ENCODE assay signal across 20 cellular contexts in the genomic region with DNA sequence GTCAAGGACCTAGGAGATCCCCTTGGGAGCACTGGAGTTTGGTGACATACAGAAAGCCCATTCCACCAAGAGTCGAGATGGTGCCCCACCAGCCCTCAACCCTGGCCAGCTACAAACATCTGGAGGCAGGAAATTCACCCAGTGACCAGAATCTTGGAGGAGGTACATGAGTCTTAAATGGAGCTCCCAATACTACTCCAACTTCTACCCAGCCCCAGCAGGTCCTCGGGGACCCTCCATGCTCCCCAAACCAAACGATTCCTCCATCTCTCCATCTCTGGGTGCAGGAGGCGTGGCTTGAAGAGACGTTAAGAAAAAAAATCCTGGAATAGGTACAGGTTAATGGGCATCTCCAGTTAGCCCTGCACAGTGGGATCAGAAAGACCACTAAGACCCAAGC. TPM values are rescaled to one million over a fixed set of nuclear protein-coding genes. Genes with fewer than 3 reads are reported as not detected.
DNase-seq lines count a peak whose midpoint lies in the region; ATAC-seq and TF ChIP-seq lines count a peak whose summit lies in the region.
"Had no signal": no experiment of that assay in that cellular context is flagged by ENCODE, and none has a peak within 500 bp of the region (broad histone marks: within the 10 kb centered on the region; RNA-seq: fewer than 3 reads in every experiment).

No MANE protein-coding gene starts in this region.

- intact Hi-C loops in CD8-positive, alpha-beta T cell (cut with DNase I, micrococcal nuclease), result no loop called here
- intact Hi-C loops in lower lobe of right lung (cut with DNase I), result no loop called here
- intact Hi-C loops in left lung (cut with DNase I), result no loop called here

- H3K27me3 ChIP-seq in CD8-positive, alpha-beta T cell (ENCODE audit: insufficient read depth, low read length), result no peaks in the 10 kb centered on the region
- H3K27me3 ChIP-seq in adipocyte (replicated peaks; ENCODE audit: control insufficient read depth, insufficient read depth, low read length) (no peaks in the 10 kb centered on the region), lower lobe of right lung (ENCODE audit: low read depth) (no peaks in the 10 kb centered on the region), subcutaneous abdominal adipose tissue (ENCODE audit: control insufficient read depth in 5 of 5, insufficient read depth in 4 of 5, low read length in 5 of 5) (peaks cover 0 to 9% (median 0%) of the 10 kb centered on the region in 5 donors), left lung (peaks cover 0 to 22% of the 10 kb centered on the region in 2 donors)
- H3K27me3 ChIP-seq: heart left ventricle had no signal

- H3K9me3 Mint-ChIP-seq in CD8-positive, alpha-beta T cell, result no peaks in the 10 kb centered on the region
- H3K9me3 Mint-ChIP-seq: GM23338, immature natural killer cell, naive B cell had no signal

- H3K4me1 ChIP-seq in CD8-positive, alpha-beta T cell (ENCODE audit: insufficient read depth, low read length), result no peaks in the 10 kb centered on the region
- peaks cover 59% of the 10 kb centered on the region for H3K4me1 ChIP-seq in adipocyte (ENCODE audit: control insufficient read depth, insufficient read depth, low read length)
- peaks cover 61% of the 10 kb centered on the region for H3K4me1 ChIP-seq in lower lobe of right lung
- peaks cover 6 to 56% (median 50%) of the 10 kb centered on the region in 5 donors for H3K4me1 ChIP-seq in subcutaneous abdominal adipose tissue (ENCODE audit: control insufficient read depth in 5 of 5, insufficient read depth in 5 of 5, low read length in 5 of 5)
- H3K4me1 ChIP-seq in left lung, result peaks cover 29 to 52% of the 10 kb centered on the region in 2 donors

- no peaks in the 10 kb centered on the region for H3K27me3 Mint-ChIP-seq in CD8-positive, alpha-beta T cell (ENCODE audit: low read depth)

- no peak overlapping the region for H3K4me3 ChIP-seq in CD8-positive, alpha-beta T cell (ENCODE audit: low read depth, low read length)
- H3K4me3 ChIP-seq in adipocyte (ENCODE audit: low read length) (peak overlapping the region; percentile 24), lower lobe of right lung (no peak overlapping the region), subcutaneous abdominal adipose tissue (ENCODE audit: low read depth in 1 of 5, low read length in 5 of 5) (no peak overlapping the region), left lung (no peak overlapping the region)
- H3K4me3 ChIP-seq: GM23338, heart left ventricle, psoas muscle had no signal

- ATAC-seq in CD8-positive, alpha-beta T cell, result no peak
- no peak for ATAC-seq in lower lobe of right lung
- no peak for ATAC-seq in GM18867 (IDR thresholded peaks at IDR 0.05; ENCODE audit: unreplicated experiment)
- ATAC-seq in left lung, result no peak

- TF ChIP-seq CTCF in CD8-positive, alpha-beta T cell (IDR thresholded peaks at IDR 0.05), result no peak
- TF ChIP-seq CTCF in lower lobe of right lung (IDR thresholded peaks at IDR 0.05) (no peak), left lung (IDR thresholded peaks at IDR 0.05) (no peak)

- H3K4me1 Mint-ChIP-seq in CD8-positive, alpha-beta T cell (ENCODE audit: low read depth), result peaks cover 28% of the 10 kb centered on the region

- no peak overlapping the region for H3K4me3 Mint-ChIP-seq in CD8-positive, alpha-beta T cell
- H3K4me3 Mint-ChIP-seq: GM23338, immature natural killer cell, naive B cell had no signal

- peaks cover 23% of the 10 kb centered on the region for H3K36me3 Mint-ChIP-seq in CD8-positive, alpha-beta T cell
- H3K36me3 Mint-ChIP-seq: naive B cell had no signal

- H3K9ac ChIP-seq in adipocyte (ENCODE audit: low read length) (peak overlapping the region; percentile 18), subcutaneous abdominal adipose tissue (ENCODE audit: low read length in 5 of 5) (no peak overlapping the region)

- POLR2A ChIA-PET in CD8-positive, alpha-beta T cell (lab: Charles Lee), result no interaction called here

- no peak overlapping the region for H3K27ac ChIP-seq in CD8-positive, alpha-beta T cell (ENCODE audit: low read depth, low read length)
- H3K27ac ChIP-seq in lower lobe of right lung, result peak overlapping the region; percentile 36
- peak overlapping the region; percentile 82 for H3K27ac ChIP-seq in subcutaneous abdominal adipose tissue (ENCODE audit: low read depth, low read length)
- peak overlapping the region in 1 of 2 donors; percentile 67 for H3K27ac ChIP-seq in left lung
- H3K27ac ChIP-seq: psoas muscle had no signal

- H3K36me3 ChIP-seq in CD8-positive, alpha-beta T cell (ENCODE audit: insufficient read depth, low read length), result peaks cover 5% of the 10 kb centered on the region
- no peaks in the 10 kb centered on the region for H3K36me3 ChIP-seq in adipocyte (ENCODE audit: control insufficient read depth, insufficient read depth, low read length, severe bottlenecking)
- no peaks in the 10 kb centered on the region for H3K36me3 ChIP-seq in lower lobe of right lung
- no peaks in the 10 kb centered on the region for H3K36me3 ChIP-seq in subcutaneous abdominal adipose tissue (ENCODE audit: control insufficient read depth in 5 of 5, insufficient read depth in 5 of 5, low read length in 5 of 5)
- H3K36me3 ChIP-seq in left lung, result peaks cover 0 to 7% of the 10 kb centered on the region in 2 donors

- peak overlapping the region; percentile 60 for H3K27ac Mint-ChIP-seq in CD8-positive, alpha-beta T cell
- H3K27ac Mint-ChIP-seq: GM23338 had no signal

- DNase-seq in CD8-positive, alpha-beta T cell, result no peak
- DNase-seq in adipocyte (ENCODE audit: low read depth), result no peak
- peak; percentile 14 for DNase-seq in lower lobe of right lung
- no peak for DNase-seq in left lung
- no peak for DNase-seq in iPS-NIHi7 (ENCODE audit: extremely low spot score)
- DNase-seq in NCI-H2196 (lab: John Stamatoyannopoulos, UW; ENCODE audit: unreplicated experiment), result no peak
- DNase-seq: activated CD4-positive, alpha-beta T cell treated with anti-CD3 and anti-CD28 coated beads, Interleukin-2, amount 50 U/mL, for 1 hour; activated CD8-positive, alpha-beta memory T cell treated with anti-CD3 and anti-CD28 coated beads, Interleukin-2, amount 50 U/mL, for 4 hours; activated gamma-delta T cell; Caco-2; immature natural killer cell; naive B cell; NCI-H187 treated with DMSO at 0.1 percent for 48 hours; NK-92 treated with Interleukin-12 subunit alpha and Interleukin-12 subunit beta, amount 100 ng/mL, for 24 hours; T-helper 1 cell had no signal

- CTCF ChIA-PET in CD8-positive, alpha-beta T cell (lab: Charles Lee), result interaction anchor here (1.4 to 3.2 kb wide), 2 partner anchors 40 to 43 kb away, joined by 4 to 8 read pairs; no protein-coding TSS in a partner anchor

- H3K9me3 ChIP-seq in CD8-positive, alpha-beta T cell (ENCODE audit: low read length), result no peaks in the 10 kb centered on the region
- H3K9me3 ChIP-seq in adipocyte (ENCODE audit: control insufficient read depth, low read length) (no peaks in the 10 kb centered on the region), lower lobe of right lung (no peaks in the 10 kb centered on the region), subcutaneous abdominal adipose tissue (ENCODE audit: control insufficient read depth in 5 of 5, low read length in 5 of 5) (no peaks in the 10 kb centered on the region), left lung (no peaks in the 10 kb centered on the region)
- H3K9me3 ChIP-seq: Caco-2, heart left ventricle, psoas muscle had no signal

RNA-seq across cellular contexts. Expression of a gene that starts 5.5 kb away (rescaled TPM):
- 100 to 1,000 TPM; 209 to 213 TPM for total RNA-seq in CD8-positive, alpha-beta T cell
- 48.2 TPM for total RNA-seq in lower lobe of right lung
- 10 to 100 TPM; 26.5 to 40.9 TPM for total RNA-seq in left lung

RNA-seq across cellular contexts. Expression of a gene that starts 31.6 kb away (rescaled TPM):
- total RNA-seq in CD8-positive, alpha-beta T cell, result 10 to 100 TPM; 24.6 to 25.2 TPM
- total RNA-seq in lower lobe of right lung (12.5 TPM), left lung (10 to 100 TPM in 1 of 2 donors, 1 to 10 TPM in 1; 8.7 to 17.8 TPM)
